ENCODE assay signal across 8 cellular contexts in the genomic region with DNA sequence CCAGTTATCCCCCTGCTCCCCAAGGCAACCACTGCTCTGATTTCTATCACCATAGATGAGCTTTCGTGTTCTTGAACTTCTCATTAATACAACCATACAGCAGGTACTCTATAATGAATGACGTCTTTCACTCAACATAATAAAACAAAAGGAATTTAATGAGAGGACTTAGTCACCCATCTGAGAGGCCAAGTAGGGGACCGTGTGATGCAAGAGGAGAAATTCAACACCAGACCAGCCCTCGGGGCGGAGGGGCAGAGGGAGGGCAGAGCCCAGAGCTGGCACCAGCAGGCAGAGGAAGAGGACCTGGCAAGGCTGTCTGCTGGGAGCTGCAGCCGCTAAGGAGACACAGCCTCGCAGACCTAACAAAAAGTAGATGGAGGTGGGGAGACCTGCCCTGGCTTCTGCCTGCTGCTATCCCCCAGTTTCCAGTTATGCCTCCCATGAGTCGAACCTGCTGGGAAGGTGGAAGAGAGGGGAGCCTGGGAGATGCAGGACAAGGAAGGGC. TPM values are rescaled to one million over a fixed set of nuclear protein-coding genes. Genes with fewer than 3 reads are reported as not detected.
A peak's percentile ranks its signal among the peaks of the same experiment; 100 is the strongest.
DNase-seq lines count a peak whose midpoint lies in the region; ATAC-seq, FAIRE-seq and TF ChIP-seq lines count a peak whose summit lies in the region.

No MANE protein-coding gene starts in this region.

- intact Hi-C loops in MCF 10A (cut with micrococcal nuclease), result loop anchor here (1.0 kb wide), 2 partner anchors 8 to 36 kb away; no protein-coding TSS in a partner anchor
- intact Hi-C loops in left lung (cut with DNase I), result no loop called here

- H3K27me3 ChIP-seq in left lung (peaks cover 0 to 4% of the 10 kb centered on the region in 2 donors), WERI-Rb-1 (ENCODE audit: insufficient read depth, low read depth, severe bottlenecking) (no peaks in the 10 kb centered on the region)

- POLR2A ChIA-PET in MCF 10A (lab: Yijun Ruan, JAX), result interaction anchor here (0.6 to 8.9 kb wide), 18 partner anchors 9 to 1960 kb away, joined by 3 to 138 read pairs (median 4); a partner anchor contains a TSS

- DNase-seq in DMS153 (lab: John Stamatoyannopoulos, UW) (peak; percentile 69), NCI-H1417 (lab: John Stamatoyannopoulos, UW) (peak; percentile 10 to 90 (median 82)), MCF 10A (ENCODE audit: unreplicated experiment) (peak; percentile 99), left lung (peak; percentile 83 to 87), nephron progenitor cell (no peak), GM19239 (ENCODE audit: insufficient read length, low spot score) (no peak), WERI-Rb-1 (no peak)

- peaks cover 41% of the 10 kb centered on the region for H3K4me1 Mint-ChIP-seq in MCF 10A (ENCODE audit: insufficient read depth, unreplicated experiment)
- H3K4me1 Mint-ChIP-seq in nephron progenitor cell, result peaks cover 19% of the 10 kb centered on the region

- H3K36me3 Mint-ChIP-seq in MCF 10A (ENCODE audit: insufficient read depth, unreplicated experiment), result peaks cover 11% of the 10 kb centered on the region
- no peaks in the 10 kb centered on the region for H3K36me3 Mint-ChIP-seq in nephron progenitor cell (ENCODE audit: low read depth)

- H3K9me3 ChIP-seq in left lung, result no peaks in the 10 kb centered on the region
- no peaks in the 10 kb centered on the region for H3K9me3 ChIP-seq in WERI-Rb-1 (ENCODE audit: severe bottlenecking)

- peak overlapping the region; percentile 71 for H3K4me3 Mint-ChIP-seq in MCF 10A (ENCODE audit: unreplicated experiment)
- H3K4me3 Mint-ChIP-seq in nephron progenitor cell, result no peak overlapping the region

- H3K4me3 ChIP-seq in left lung, result no peak overlapping the region
- H3K4me3 ChIP-seq in WERI-Rb-1 (ENCODE audit: low read depth, low read length), result no peak overlapping the region

- H3K36me3 ChIP-seq in left lung, result no peaks in the 10 kb centered on the region
- H3K36me3 ChIP-seq in WERI-Rb-1, result no peaks in the 10 kb centered on the region

- peaks cover 4 to 15% of the 10 kb centered on the region in 2 donors for H3K4me1 ChIP-seq in left lung

- TF ChIP-seq CTCF in MCF 10A (IDR thresholded peaks at IDR 0.05; ENCODE audit: unreplicated experiment), result no peak
- TF ChIP-seq CTCF in left lung (IDR thresholded peaks at IDR 0.05), result no peak
- no peak for TF ChIP-seq CTCF in nephron progenitor cell (IDR thresholded peaks at IDR 0.05)
- TF ChIP-seq CTCF in WERI-Rb-1 (IDR thresholded peaks at IDR 0.05; ENCODE audit: low read depth, low read length), result no peak

- H3K27me3 Mint-ChIP-seq in MCF 10A (ENCODE audit: insufficient read depth, unreplicated experiment), result no peaks in the 10 kb centered on the region
- peaks cover 4% of the 10 kb centered on the region for H3K27me3 Mint-ChIP-seq in nephron progenitor cell (ENCODE audit: low read depth, poor library complexity)

- no peak for FAIRE-seq in GM19239 (lab: Jason Lieb, UNC)

- H3K27ac ChIP-seq in left lung (no peak overlapping the region), WERI-Rb-1 (no peak overlapping the region)

- no peaks in the 10 kb centered on the region for H3K9me3 Mint-ChIP-seq in MCF 10A (ENCODE audit: unreplicated experiment)
- H3K9me3 Mint-ChIP-seq in nephron progenitor cell, result no peaks in the 10 kb centered on the region

- ATAC-seq in left lung, result peak; percentile 94
- no peak for ATAC-seq in HG02870 (IDR thresholded peaks at IDR 0.05; ENCODE audit: unreplicated experiment)

- H3K27ac Mint-ChIP-seq in MCF 10A (ENCODE audit: low read depth, unreplicated experiment) (peak overlapping the region; percentile 70), nephron progenitor cell (no peak overlapping the region)

- no TSS peak for BruUV-seq in MCF 10A (replicated peaks; lab: Mats Ljungman, UMichigan)

- CTCF ChIA-PET in MCF 10A (lab: Yijun Ruan, JAX), result interaction anchor here (0.7 to 6.8 kb wide), 4 partner anchors 10 to 45 kb away, joined by 3 to 317 read pairs (median 8); no protein-coding TSS in a partner anchor

RNA-seq across cellular contexts. Expression of a gene that starts 13.7 kb away (rescaled TPM):
- 0.93 and 1.4 TPM in 2 replicates for total RNA-seq in MCF 10A (2022)
- 10 to 100 TPM; 14.3 to 20.8 TPM for total RNA-seq in left lung

RNA-seq across cellular contexts. Expression of a gene that starts 16.8 kb away (rescaled TPM):
- total RNA-seq in MCF 10A (2022) (0.93 and 1.4 TPM in 2 replicates), left lung (1 to 10 TPM; 1.8 to 3.1 TPM)

Comparison
In these comparisons a context has a peak if more than half of its experiments do, and no peak if none do; other contexts are left out.
1. DNase-seq: peak in DMS153 (single experiment), NCI-H1417 (3 of 3), MCF 10A (single experiment) and left lung (2 of 2); none in nephron progenitor cell (single experiment), GM19239 (single experiment) and WERI-Rb-1 (single experiment).